ENCODE assay signal across 20 cellular contexts in the genomic region with DNA sequence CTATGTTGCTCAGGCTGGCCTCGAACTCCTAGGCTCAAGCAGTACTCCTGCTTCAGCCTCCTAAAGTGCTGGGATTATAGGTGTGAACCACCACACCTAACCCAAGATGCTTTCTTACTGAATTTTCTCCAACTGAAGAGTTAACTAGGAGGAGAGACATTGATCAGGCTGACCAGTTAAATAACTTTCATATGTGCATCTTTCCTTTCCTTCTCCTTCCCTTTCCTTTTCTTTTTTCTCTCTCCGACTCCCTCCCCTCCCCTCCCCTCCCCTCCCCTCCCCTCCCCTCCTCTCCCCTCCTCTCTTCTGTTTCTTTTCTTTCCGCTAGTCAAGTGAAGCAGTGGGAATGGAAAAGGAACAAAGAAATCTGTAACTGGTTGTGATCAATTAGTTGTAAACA.
"Had no signal": no experiment of that assay in that cellular context is flagged by ENCODE, and none has a peak within 500 bp of the region (broad histone marks: within the 10 kb centered on the region; RNA-seq: fewer than 3 reads in every experiment).

No MANE protein-coding gene starts in this region.

- H3K4me1 Mint-ChIP-seq: nephron; neural progenitor cell; stimulated activated effector memory CD8-positive, alpha-beta T cell treated with anti-CD3 and anti-CD28 coated beads, Interleukin-12 subunit alpha, Interleukin-12 subunit beta, amount 100 ng/mL, for 72 hours had no signal

- ATAC-seq: heart right ventricle; left cardiac atrium; left lung; naive thymus-derived CD4-positive, alpha-beta T cell; stimulated activated effector memory CD8-positive, alpha-beta T cell treated with anti-CD3 and anti-CD28 coated beads, Interleukin-12 subunit alpha, Interleukin-12 subunit beta, amount 100 ng/mL, for 72 hours; stimulated activated naive CD8-positive, alpha-beta T cell treated with anti-CD3 and anti-CD28 coated beads, Interleukin-15, Interleukin-2, amounts not matched to agents 100 U/mL and 50 U/mL, for 24 hours; upper lobe of right lung had no signal

- H3K27me3 Mint-ChIP-seq: naive thymus-derived CD4-positive, alpha-beta T cell had no signal

- H3K9me3 Mint-ChIP-seq: naive thymus-derived CD4-positive, alpha-beta T cell; nephron; neural progenitor cell; stimulated activated effector memory CD8-positive, alpha-beta T cell treated with anti-CD3 and anti-CD28 coated beads, Interleukin-12 subunit alpha, Interleukin-12 subunit beta, amount 100 ng/mL, for 72 hours had no signal

- H3K4me3 Mint-ChIP-seq: naive thymus-derived CD4-positive, alpha-beta T cell; nephron; neural progenitor cell; stimulated activated effector memory CD8-positive, alpha-beta T cell treated with anti-CD3 and anti-CD28 coated beads, Interleukin-12 subunit alpha, Interleukin-12 subunit beta, amount 100 ng/mL, for 72 hours had no signal

- DNase-seq: dermis blood vessel endothelial cell; effector memory CD4-positive, alpha-beta T cell; foreskin melanocyte; glutamatergic neuron; heart right ventricle; hippocampal formation; left cardiac atrium; left lung; mesendoderm; midbrain; naive thymus-derived CD4-positive, alpha-beta T cell; stimulated activated CD4-positive, alpha-beta T cell treated with anti-CD3 and anti-CD28 coated beads, Interleukin-2, amount 100 ng/mL, for 24 hours; stimulated activated CD4-positive, alpha-beta T cell treated with anti-CD3 and anti-CD28 coated beads, Interleukin-4, amount 100 ng/mL, for 24 hours; stimulated activated naive CD8-positive, alpha-beta T cell treated with anti-CD3 and anti-CD28 coated beads, Interleukin-15, Interleukin-2, amounts not matched to agents 100 U/mL and 50 U/mL, for 24 hours; transverse colon; upper lobe of right lung; uterus had no signal

- H3K27ac Mint-ChIP-seq: nephron; neural progenitor cell; stimulated activated effector memory CD8-positive, alpha-beta T cell treated with anti-CD3 and anti-CD28 coated beads, Interleukin-12 subunit alpha, Interleukin-12 subunit beta, amount 100 ng/mL, for 72 hours had no signal
